ENCODE assay signal across 9 cellular contexts in the genomic region with DNA sequence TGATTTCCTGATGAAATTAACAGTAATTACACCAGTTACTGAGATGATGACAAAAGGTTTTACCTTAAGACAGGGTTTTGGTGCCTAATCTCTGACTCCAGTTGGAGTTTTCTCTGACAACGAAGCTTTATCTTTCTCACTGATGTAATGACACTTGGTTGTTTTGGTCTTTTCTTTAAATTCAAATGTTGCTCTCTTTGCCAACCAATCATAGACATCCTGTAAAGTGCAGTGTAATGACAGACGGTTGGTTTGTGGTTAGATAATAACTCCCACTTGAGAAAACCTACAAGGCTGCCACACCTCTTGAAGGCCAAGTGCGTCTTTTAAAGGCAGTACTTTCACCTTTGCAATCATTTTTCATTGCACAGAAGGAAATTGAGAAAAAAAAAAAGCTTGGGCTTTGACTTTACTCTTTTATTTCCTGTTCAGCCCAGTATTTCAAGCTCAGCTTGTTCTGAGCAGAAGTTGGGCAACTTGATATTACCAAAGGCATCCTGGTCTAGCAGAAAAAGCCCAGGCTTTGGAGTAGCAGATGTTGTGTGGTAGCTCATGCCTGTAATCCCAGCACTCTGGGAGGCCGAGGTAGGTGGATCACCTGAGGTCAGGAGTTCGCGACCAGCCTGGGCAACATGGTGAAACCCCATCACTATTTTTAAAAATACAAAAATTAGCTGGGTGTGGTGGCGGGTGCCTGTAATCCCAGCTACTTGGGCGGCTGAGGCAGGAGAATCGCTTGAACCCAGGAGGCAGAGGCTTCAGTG. TPM values are rescaled to one million over a fixed set of nuclear protein-coding genes. Genes with fewer than 3 reads are reported as not detected.
DNase-seq lines count a peak whose midpoint lies in the region; ATAC-seq, FAIRE-seq and TF ChIP-seq lines count a peak whose summit lies in the region.
"Had no signal": no experiment of that assay in that cellular context is flagged by ENCODE, and none has a peak within 500 bp of the region (broad histone marks: within the 10 kb centered on the region; RNA-seq: fewer than 3 reads in every experiment).

No MANE protein-coding gene starts in this region.

- H2BK20ac ChIP-seq in IMR-90 (ENCODE audit: low read depth, low read length): no peak overlapping the region

- no peaks in the 10 kb centered on the region for H3K9me3 Mint-ChIP-seq in activated naive CD8-positive, alpha-beta T cell treated with anti-CD3 and anti-CD28 coated beads for 36 hours

- DNase-seq in activated T-cell treated with anti-CD3 and anti-CD28 coated beads for 1 hour (ENCODE audit: low read depth): peak; percentile 18
- DNase-seq in activated T-cell treated with anti-CD3 and anti-CD28 coated beads, Interleukin-2, amount 50 U/mL, for 1 hour: no peak
- peak; percentile 26 for DNase-seq in IMR-90
- peak; percentile 90 for DNase-seq in RPMI8226
- DNase-seq in activated naive CD8-positive, alpha-beta T cell treated with anti-CD3 and anti-CD28 coated beads for 36 hours: peak; percentile 24
- DNase-seq in KG1 (lab: John Stamatoyannopoulos, UW): no peak
- DNase-seq in D721Med (ENCODE audit: insufficient read length, low spot score): no peak

- H3K9me3 ChIP-seq in IMR-90 (ENCODE audit: control insufficient read depth, insufficient read depth, low read length) (no peaks in the 10 kb centered on the region), mucosa of stomach (ENCODE audit: control insufficient read depth, low read length) (no peaks in the 10 kb centered on the region)

- no peak overlapping the region for H2AK9ac ChIP-seq in IMR-90 (replicated peaks; ENCODE audit: low read depth, low read length, poor library complexity)

- in situ Hi-C loops in IMR-90 (cut with MboI; ENCODE audit: low sequenced_read_pairs): no loop called here

- H3K27me3 ChIP-seq in IMR-90 (ENCODE audit: control insufficient read depth, insufficient read depth, low read length) (peaks cover 11% of the 10 kb centered on the region), mucosa of stomach (ENCODE audit: control insufficient read depth, insufficient read depth, low read length) (no peaks in the 10 kb centered on the region)

- TF ChIP-seq POLR2A in IMR-90 (IDR thresholded peaks at IDR 0.05; ENCODE audit: low read depth, low read length): no peak

- peaks cover 4% of the 10 kb centered on the region; the same call in 1 of the 2 replicates for H3K36me3 ChIP-seq in IMR-90 (ENCODE audit: control insufficient read depth, insufficient read depth, low read length)
- H3K36me3 ChIP-seq in mucosa of stomach (ENCODE audit: control insufficient read depth, insufficient read depth, low read length): no peaks in the 10 kb centered on the region

- TF ChIP-seq CTCF in IMR-90 (conservative IDR thresholded peaks at IDR 0.05; ENCODE audit: low read depth, low read length): no peak
- TF ChIP-seq CTCF in D721Med (IDR thresholded peaks at IDR 0.05; ENCODE audit: insufficient read depth, missing control alignments): no peak

- no peak overlapping the region for H4K5ac ChIP-seq in IMR-90 (ENCODE audit: low read depth, low read length)

- H2AK5ac ChIP-seq in IMR-90 (ENCODE audit: low read depth, low read length): no peak overlapping the region

- no peak for FAIRE-seq in D721Med (lab: Jason Lieb, UNC)

- H3K18ac ChIP-seq in IMR-90 (ENCODE audit: low read depth, low read length): no peak overlapping the region

- no peaks in the 10 kb centered on the region for H3K27me3 Mint-ChIP-seq in activated naive CD8-positive, alpha-beta T cell treated with anti-CD3 and anti-CD28 coated beads for 36 hours

- H3K9ac ChIP-seq in IMR-90 (ENCODE audit: low read depth, low read length): no peak overlapping the region
- peak overlapping the region; percentile 73 for H3K9ac ChIP-seq in mucosa of stomach (ENCODE audit: low read length)

- peak overlapping the region; percentile 87 for H3K27ac Mint-ChIP-seq in activated naive CD8-positive, alpha-beta T cell treated with anti-CD3 and anti-CD28 coated beads for 36 hours

- H2BK15ac ChIP-seq in IMR-90 (ENCODE audit: low read depth, low read length): no peak overlapping the region

- H3K4me1 Mint-ChIP-seq in activated naive CD8-positive, alpha-beta T cell treated with anti-CD3 and anti-CD28 coated beads for 36 hours: peaks cover 40% of the 10 kb centered on the region

- H3K4me1 ChIP-seq in IMR-90 (ENCODE audit: control insufficient read depth, insufficient read depth, low read length) (0 out of 2 replicates have a peak, but pooled peaks cover 1% of the 10 kb centered on the region), mucosa of stomach (ENCODE audit: control insufficient read depth, insufficient read depth, low read length) (peaks cover 49% of the 10 kb centered on the region)

- H3K27ac ChIP-seq in IMR-90 (ENCODE audit: insufficient read depth, low read length): no peak overlapping the region

- no peak overlapping the region for H2AFZ ChIP-seq in IMR-90 (replicated peaks; ENCODE audit: low read length, poor library complexity)

- no CpG with 5 or more reads among the region's 9 CpGs for WGBS in IMR-90 (ENCODE audit: extremely low coverage in 2 of 2, insufficient read length in 1 of 2), 2 experiments

- no peak for ATAC-seq in IMR-90 (ENCODE audit: low read depth)

- H4K91ac ChIP-seq in IMR-90 (ENCODE audit: insufficient read depth, low read depth, low read length): no peak overlapping the region

- no peak overlapping the region for H4K8ac ChIP-seq in IMR-90 (ENCODE audit: low read depth in 2 of 2, low read length in 2 of 2)

- no peak overlapping the region for H3K14ac ChIP-seq in IMR-90 (replicated peaks; ENCODE audit: low read depth, low read length)

- no peaks in the 10 kb centered on the region; a peak in 1 of 4 replicates for H3K79me1 ChIP-seq in IMR-90 (ENCODE audit: low read depth in 1 of 2, low read length in 2 of 2)

- no peaks in the 10 kb centered on the region for H3K9me1 ChIP-seq in IMR-90 (ENCODE audit: insufficient read depth, low read length)

- H3K4me3 ChIP-seq in IMR-90 (ENCODE audit: insufficient read depth, low read depth, low read length) (no peak overlapping the region), mucosa of stomach (ENCODE audit: low read length) (no peak overlapping the region)

- CTCF ChIA-PET in IMR-90 (lab: Yijun Ruan, JAX): interaction anchor here (0.7 to 1.3 kb wide), 2 partner anchors 19 to 25 kb away, joined by 7 to 8 read pairs; no protein-coding TSS in a partner anchor

- BruUV-seq in IMR-90 (replicated peaks; lab: Mats Ljungman, UMichigan): no TSS peak

- H3K23ac ChIP-seq in IMR-90 (ENCODE audit: low read depth, low read length): no peak overlapping the region

- no peak overlapping the region for H3K56ac ChIP-seq in IMR-90 (ENCODE audit: extremely low read depth, insufficient read depth, low read length)

- peaks cover 6% of the 10 kb centered on the region for H3K36me3 Mint-ChIP-seq in activated naive CD8-positive, alpha-beta T cell treated with anti-CD3 and anti-CD28 coated beads for 36 hours

- no peak overlapping the region for H3K4me2 ChIP-seq in IMR-90 (ENCODE audit: low read depth, low read length)

- POLR2A ChIA-PET in IMR-90 (lab: Charles Lee; ENCODE audit: unreplicated experiment): no interaction called here

- H2BK5ac ChIP-seq in IMR-90 (ENCODE audit: low read depth, low read length, poor library complexity, severe bottlenecking): no peak overlapping the region

- H2BK120ac ChIP-seq in IMR-90 (ENCODE audit: low read depth, low read length): no peak overlapping the region

- dilution Hi-C loops in IMR-90 (cut with HindIII; ENCODE audit: low sequenced_read_pairs, unreplicated experiment): no loop called here

- H3K4ac ChIP-seq in IMR-90 (ENCODE audit: low read depth, low read length): no peak overlapping the region

- peak overlapping the region; percentile 65 for H3K4me3 Mint-ChIP-seq in activated naive CD8-positive, alpha-beta T cell treated with anti-CD3 and anti-CD28 coated beads for 36 hours

- H4K20me1 ChIP-seq in IMR-90 (ENCODE audit: insufficient read depth, low read length): no peaks in the 10 kb centered on the region

- intact Hi-C loops in IMR-90 (cut with micrococcal nuclease): no loop called here

- no peak for TF ChIP-seq RAD21 in IMR-90 (IDR thresholded peaks at IDR 0.05; ENCODE audit: low read length)

TF ChIP-seq in IMR-90, 13 proteins besides CTCF, POLR2A, EP300 and RAD21 (continues in another document):
- TF ChIP-seq FOS (IDR thresholded peaks at IDR 0.05; ENCODE audit: low read depth, low read length) (no peak), MXI1 (IDR thresholded peaks at IDR 0.05; ENCODE audit: borderline replicate concordance, low read depth, low read length) (no peak), CHD1 (IDR thresholded peaks at IDR 0.05; ENCODE audit: low read depth, low read length) (no peak), MAFK (IDR thresholded peaks at IDR 0.05; ENCODE audit: low read depth, low read length) (no peak), BHLHE40 (IDR thresholded peaks at IDR 0.05; ENCODE audit: low read depth, low read length) (no peak)

RNA-seq across cellular contexts. Expression of gene PDIK1L, which starts 14.9 kb away (rescaled TPM):
- total RNA-seq in IMR-90 (2012; rRNA removed): 3.0 and 5.8 TPM in 2 replicates
- polyA plus RNA-seq in IMR-90 (2012; rRNA removed): 1.2 and 1.4 TPM in 2 replicates
- polyA plus RNA-seq in IMR-90 (2012; cell fraction: cytosol; rRNA removed): 0.42 and 0.84 TPM in 2 replicates
- polyA plus RNA-seq in IMR-90 (2012; cell fraction: nucleus; rRNA removed; ENCODE audit: low replicate concordance): 0.33 and 0.53 TPM in 2 replicates
- total RNA-seq in activated naive CD8-positive, alpha-beta T cell treated with anti-CD3 and anti-CD28 coated beads for 36 hours: 10 to 100 TPM; 16.3 to 17.3 TPM

RNA-seq across cellular contexts. Expression of gene FAM110D, which starts 32.4 kb away (rescaled TPM):
- total RNA-seq in IMR-90 (2012; rRNA removed): not detected in 2 replicates
- polyA plus RNA-seq in IMR-90 (2012; rRNA removed): not detected in 2 replicates
- 0.03 TPM in 1 of 2 replicates, not detected in the other for polyA plus RNA-seq in IMR-90 (2012; cell fraction: cytosol; rRNA removed)
- 0.03 TPM in 1 of 2 replicates, not detected in the other for polyA plus RNA-seq in IMR-90 (2012; cell fraction: nucleus; rRNA removed; ENCODE audit: low replicate concordance)
- not detected for total RNA-seq in activated naive CD8-positive, alpha-beta T cell treated with anti-CD3 and anti-CD28 coated beads for 36 hours
- polyA plus RNA-seq: BJ had no signal

RNA-seq across cellular contexts. Expression of gene C1orf232, which starts 42.3 kb away (rescaled TPM):
- not detected in 2 replicates for total RNA-seq in IMR-90 (2012; rRNA removed)
- not detected in 2 replicates for polyA plus RNA-seq in IMR-90 (2012; rRNA removed)
- polyA plus RNA-seq in IMR-90 (2012; cell fraction: cytosol; rRNA removed): not detected in 2 replicates
- not detected in 2 replicates for polyA plus RNA-seq in IMR-90 (2012; cell fraction: nucleus; rRNA removed; ENCODE audit: low replicate concordance)
- total RNA-seq in activated naive CD8-positive, alpha-beta T cell treated with anti-CD3 and anti-CD28 coated beads for 36 hours: not detected
- polyA plus RNA-seq: BJ had no signal

RNA-seq across cellular contexts. Expression of gene ZNF593, which starts 43.2 kb away (rescaled TPM):
- 22.2 and 22.8 TPM in 2 replicates for total RNA-seq in IMR-90 (2012; rRNA removed)
- 57.7 and 78.6 TPM in 2 replicates for polyA plus RNA-seq in IMR-90 (2012; rRNA removed)
- 79.2 and 84.3 TPM in 2 replicates for polyA plus RNA-seq in IMR-90 (2012; cell fraction: cytosol; rRNA removed)
- polyA plus RNA-seq in IMR-90 (2012; cell fraction: nucleus; rRNA removed; ENCODE audit: low replicate concordance): 27.4 and 38.4 TPM in 2 replicates
- 10 to 100 TPM; 90.8 to 93.3 TPM for total RNA-seq in activated naive CD8-positive, alpha-beta T cell treated with anti-CD3 and anti-CD28 coated beads for 36 hours

RNA-seq across cellular contexts. Expression of gene ZNF593OS, which starts 45.1 kb away (rescaled TPM):
- total RNA-seq in IMR-90 (2012; rRNA removed): not detected in 2 replicates
- not detected in 2 replicates for polyA plus RNA-seq in IMR-90 (2012; rRNA removed)
- polyA plus RNA-seq in IMR-90 (2012; cell fraction: cytosol; rRNA removed): not detected in 2 replicates
- polyA plus RNA-seq in IMR-90 (2012; cell fraction: nucleus; rRNA removed; ENCODE audit: low replicate concordance): 0.14 TPM in 1 of 2 replicates, not detected in the other
- total RNA-seq in activated naive CD8-positive, alpha-beta T cell treated with anti-CD3 and anti-CD28 coated beads for 36 hours: not detected
- polyA plus RNA-seq: BJ had no signal

Comparison
In these comparisons a context has a peak if more than half of its experiments do, and no peak if none do; other contexts are left out.
1. DNase-seq: peak in activated T-cell treated with anti-CD3 and anti-CD28 coated beads for 1 hour (single experiment), IMR-90 (single experiment), RPMI8226 (single experiment) and activated naive CD8-positive, alpha-beta T cell treated with anti-CD3 and anti-CD28 coated beads for 36 hours (single experiment); none in activated T-cell treated with anti-CD3 and anti-CD28 coated beads, Interleukin-2, amount 50 U/mL, for 1 hour (single experiment), KG1 (single experiment) and D721Med (single experiment).